ENCODE assay signal across 8 cellular contexts in the genomic region with DNA sequence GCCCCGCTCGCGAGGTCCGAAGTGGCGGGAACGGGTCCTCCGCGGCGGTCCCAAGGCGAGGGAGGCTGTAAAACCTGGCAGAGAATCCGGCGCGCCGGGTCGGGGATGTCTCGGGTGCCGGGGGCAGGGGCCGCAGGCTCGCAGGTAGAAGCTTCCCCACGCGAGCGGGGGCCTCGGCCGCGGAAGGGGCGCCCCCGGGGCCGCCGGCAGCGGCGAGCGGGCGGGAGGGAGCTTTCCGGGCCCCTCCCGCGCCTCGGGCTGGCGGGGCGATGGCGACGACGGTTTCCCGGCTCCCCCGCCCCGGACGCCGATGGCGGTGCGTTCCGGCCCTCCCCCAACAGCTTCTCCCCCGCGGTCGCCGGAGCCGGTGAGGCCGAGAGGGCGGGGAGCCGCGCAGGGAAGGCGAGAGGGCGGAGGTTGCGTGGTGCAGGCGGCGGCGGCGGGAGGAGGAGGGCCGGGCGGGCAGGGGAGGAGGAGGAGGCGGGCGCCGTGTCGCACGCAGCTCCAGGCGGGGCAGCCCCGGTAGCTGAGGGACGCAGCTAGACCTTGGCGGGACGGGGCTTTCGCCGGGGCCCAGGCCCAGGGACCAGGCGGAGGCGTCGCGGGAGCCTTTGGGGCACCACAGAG. TPM values are rescaled to one million over a fixed set of nuclear protein-coding genes. Genes with fewer than 3 reads are reported as not detected.
DNase-seq lines count a peak whose midpoint lies in the region; ATAC-seq and TF ChIP-seq lines count a peak whose summit lies in the region.

A gene (plus strand): TSS at position 507 of the 627 bp plus-strand sequence. CDS start 31,220 bp downstream, outside the sequence.

- peak within 1 kb of the TSS; percentile 96 for H3K9ac ChIP-seq in KMS-11

- H3K4me2 ChIP-seq in KMS-11, result peak within 1 kb of the TSS; percentile 94

- H3K27ac ChIP-seq in KMS-11 (peak within 1 kb of the TSS; percentile 92), ovary (peak within 1 kb of the TSS; percentile 99 to 100), tibial artery (peak within 1 kb of the TSS; percentile 92 to 98)

- peak within 1 kb of the TSS; percentile 95 for H3K27ac Mint-ChIP-seq in activated naive CD4-positive, alpha-beta T cell treated with anti-CD3 and anti-CD28 coated beads, Interleukin-2, amount 50 U/mL, for 24 hours

- H3K4me1 ChIP-seq in KMS-11 (ENCODE audit: low read depth, poor library complexity, severe bottlenecking), result peaks cover 41% of the 10 kb centered on the region
- H3K4me1 ChIP-seq in ovary (ENCODE audit: insufficient read depth), result peaks cover 13% of the 10 kb centered on the region
- peaks cover 0 to 42% (median 28%) of the 10 kb centered on the region in 4 donors for H3K4me1 ChIP-seq in tibial artery

- ATAC-seq in GM21723 (IDR thresholded peaks at IDR 0.05; ENCODE audit: unreplicated experiment), result peak; percentile 73

- H3K4me3 Mint-ChIP-seq in activated naive CD4-positive, alpha-beta T cell treated with anti-CD3 and anti-CD28 coated beads, Interleukin-2, amount 50 U/mL, for 24 hours, result peak within 1 kb of the TSS; percentile 98

- DNase-seq in ELF-1 (ENCODE audit: low read depth, low spot score), result peak; percentile 58
- peak; percentile 75 for DNase-seq in SK-N-DZ (ENCODE audit: low spot score)
- DNase-seq in glomerular visceral epithelial cell (ENCODE audit: extremely low spot score), result peak; percentile 86
- peak; percentile 80 to 86 (median 82) for DNase-seq in ovary
- DNase-seq in tibial artery, result peak; percentile 86 to 94

- peaks cover 8% of the 10 kb centered on the region for H3K36me3 Mint-ChIP-seq in activated naive CD4-positive, alpha-beta T cell treated with anti-CD3 and anti-CD28 coated beads, Interleukin-2, amount 50 U/mL, for 24 hours

- H3K36me3 ChIP-seq in KMS-11 (ENCODE audit: insufficient read depth) (no peaks in the 10 kb centered on the region), ovary (no peaks in the 10 kb centered on the region), tibial artery (no peaks in the 10 kb centered on the region)

- no peaks in the 10 kb centered on the region for H3K27me3 ChIP-seq in KMS-11 (ENCODE audit: insufficient read depth, low read depth)
- H3K27me3 ChIP-seq in ovary, result no peaks in the 10 kb centered on the region
- no peaks in the 10 kb centered on the region for H3K27me3 ChIP-seq in tibial artery

- 0 to 3% (median 0%) methylated on average over 12 to 82 of the region's 84 CpGs for WGBS in ovary, 3 donors

- H3K27me3 Mint-ChIP-seq in activated naive CD4-positive, alpha-beta T cell treated with anti-CD3 and anti-CD28 coated beads, Interleukin-2, amount 50 U/mL, for 24 hours, result no peaks in the 10 kb centered on the region

- H3K9me3 ChIP-seq in ovary (no peaks in the 10 kb centered on the region), tibial artery (no peaks in the 10 kb centered on the region)

- H3K4me3 ChIP-seq in KMS-11 (IDR thresholded peaks at IDR 0.05; ENCODE audit: insufficient read depth, low read depth, low read length) (peak within 1 kb of the TSS; percentile 6), ovary (peak within 1 kb of the TSS; percentile 73), tibial artery (peak within 1 kb of the TSS; percentile 69 to 93)

- TF ChIP-seq POLR2A in ovary (IDR thresholded peaks at IDR 0.05), result peak; percentile 54

- peaks cover 65% of the 10 kb centered on the region for H3K4me1 Mint-ChIP-seq in activated naive CD4-positive, alpha-beta T cell treated with anti-CD3 and anti-CD28 coated beads, Interleukin-2, amount 50 U/mL, for 24 hours

- H3K79me2 ChIP-seq in KMS-11 (ENCODE audit: insufficient read depth, low read depth), result peaks cover 67% of the 10 kb centered on the region

- peak within 1 kb of the TSS; percentile 77 for H2AFZ ChIP-seq in KMS-11 (ENCODE audit: low read depth)

- H4K20me1 ChIP-seq in KMS-11 (ENCODE audit: insufficient read depth), result peaks cover 27% of the 10 kb centered on the region

- peaks cover 5% of the 10 kb centered on the region for H3K9me3 Mint-ChIP-seq in activated naive CD4-positive, alpha-beta T cell treated with anti-CD3 and anti-CD28 coated beads, Interleukin-2, amount 50 U/mL, for 24 hours

- intact Hi-C loops in ovary (cut with DNase I) (loop anchor here in 2 of 4 donors (10.0 kb wide), 2 partner anchors 186 to 266 kb away; a partner anchor contains a TSS), tibial artery (cut with DNase I; ENCODE audit: low total_unique reads) (loop anchor here (2.0 to 10.0 kb wide), 3 partner anchors 189 to 266 kb away; no protein-coding TSS in a partner anchor)

- TF ChIP-seq EP300 in ovary (IDR thresholded peaks at IDR 0.05), result no peak

- no peak for TF ChIP-seq CTCF in KMS-11 (conservative IDR thresholded peaks at IDR 0.05; ENCODE audit: low read depth, low read length)
- no peak for TF ChIP-seq CTCF in ovary (IDR thresholded peaks at IDR 0.05)
- no peak for TF ChIP-seq CTCF in tibial artery (IDR thresholded peaks at IDR 0.05)

RNA-seq across cellular contexts. Expression of the gene that starts here (rescaled TPM):
- polyA plus RNA-seq in SK-N-DZ (2014; cell fraction: cytosol; rRNA removed), result 50.5 and 52.6 TPM in 2 replicates
- polyA plus RNA-seq in SK-N-DZ (2014; cell fraction: nucleus; rRNA removed), result 35.6 and 51.8 TPM in 2 replicates
- 10 to 100 TPM; 35.7 to 51.3 (median 40.2) TPM for total RNA-seq in ovary
- polyA plus RNA-seq in ovary, result 10 to 100 TPM; 31.9 to 50.2 TPM

Comparison
In these comparisons a context has a peak if more than half of its experiments do, and no peak if none do; other contexts are left out.
1. Peak in every context shown above with its lines: DNase-seq, ATAC-seq, H3K4me3 ChIP-seq and H3K27ac ChIP-seq.
2. H3K4me3 ChIP-seq: peak in every context shown above with its lines; median percentile 81 in tibial artery; 73 in ovary; 6 in KMS-11.